Comparison of ENCODE assay signal across 9 cellular contexts in the genomic region with DNA sequence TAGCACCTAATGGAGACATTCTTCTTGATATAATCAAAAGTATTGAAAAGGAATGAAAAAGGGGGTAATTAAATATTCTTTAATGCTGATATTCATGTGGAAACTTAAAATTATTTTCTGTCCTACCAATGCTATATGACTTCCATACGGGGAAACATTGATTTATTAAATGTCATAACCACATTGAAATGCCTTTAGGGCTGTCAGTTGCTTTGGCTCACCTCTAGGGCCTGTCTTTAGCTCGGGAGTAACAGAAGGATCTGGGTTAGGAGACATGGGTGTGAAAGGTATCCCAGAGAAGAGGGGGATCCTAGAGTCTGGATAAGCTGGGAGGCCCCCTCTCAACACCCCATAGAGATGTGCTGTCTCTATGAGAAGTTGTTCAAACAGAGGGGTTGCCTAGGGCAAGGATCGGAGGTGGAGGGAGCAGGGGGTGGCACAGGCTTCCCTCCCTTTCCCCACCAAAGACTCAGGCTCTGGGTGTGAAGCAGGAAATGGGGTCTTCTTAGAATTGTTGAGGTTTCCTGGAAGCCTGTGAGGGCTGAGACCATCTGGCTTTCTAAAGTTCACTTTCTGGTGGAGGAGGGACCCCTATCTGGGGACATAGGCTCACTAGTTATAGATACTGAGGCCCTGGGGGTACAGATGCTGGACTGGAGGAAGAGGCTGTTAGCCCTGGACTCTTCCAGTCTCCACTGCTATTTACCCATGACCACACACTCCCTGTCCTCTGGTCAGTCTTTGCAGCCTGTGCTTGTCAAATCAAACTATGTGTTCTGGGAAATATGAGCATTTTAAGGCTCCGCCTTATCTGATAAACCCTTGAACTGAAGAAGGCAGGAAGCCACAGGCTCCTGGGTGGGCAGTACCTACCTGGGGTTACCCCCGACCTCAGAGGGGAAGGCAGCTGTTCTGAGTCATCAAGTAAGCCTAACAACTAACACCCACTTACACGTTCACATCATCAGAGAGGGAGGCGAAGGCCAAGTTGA. TPM values are rescaled to one million over a fixed set of nuclear protein-coding genes. Genes with fewer than 3 reads are reported as not detected.
A peak's percentile ranks its signal among the peaks of the same experiment; 100 is the strongest.
DNase-seq lines count a peak whose midpoint lies in the region; ATAC-seq and TF ChIP-seq lines count a peak whose summit lies in the region.
"Had no signal": no experiment of that assay in that cellular context is flagged by ENCODE, and none has a peak within 500 bp of the region (broad histone marks: within the 10 kb centered on the region; RNA-seq: fewer than 3 reads in every experiment).

No MANE protein-coding gene starts in this region.

- CTCF ChIA-PET in PC-9 (lab: Charles Lee), result no interaction called here

- TF ChIP-seq POLR2A in spleen (IDR thresholded peaks at IDR 0.05), result no peak

- H3K4me3 ChIP-seq in ACC112 (ENCODE audit: low read depth, low read length) (no peak overlapping the region), PC-9 (no peak overlapping the region), spleen (no peak overlapping the region)

- peaks cover 18% of the 10 kb centered on the region; the same call in 1 of the 2 replicates for H3F3A ChIP-seq in PC-9 (ENCODE audit: insufficient read depth, low read depth)

- H3K9me2 ChIP-seq in PC-9 (ENCODE audit: insufficient read depth), result no peaks in the 10 kb centered on the region

- no peaks in the 10 kb centered on the region for H4K20me1 ChIP-seq in PC-9 (ENCODE audit: insufficient read depth)

- intact Hi-C loops in PC-9 (cut with micrococcal nuclease; ENCODE audit: unreplicated experiment) (no loop called here), spleen (cut with DNase I; ENCODE audit: low total_unique reads) (no loop called here)

- H3K36me3 ChIP-seq in ACC112 (ENCODE audit: insufficient read depth, low read length) (no peaks in the 10 kb centered on the region), PC-9 (ENCODE audit: low read depth) (no peaks in the 10 kb centered on the region), spleen (no peaks in the 10 kb centered on the region)

- H2AFZ ChIP-seq in ACC112 (ENCODE audit: low read length, unreplicated experiment) (peak overlapping the region; percentile 28), PC-9 (no peak overlapping the region)

- peak; percentile 67 for ATAC-seq in GM21528 (IDR thresholded peaks at IDR 0.05; ENCODE audit: low FRiP score, unreplicated experiment)
- ATAC-seq in HG03139 (IDR thresholded peaks at IDR 0.05; ENCODE audit: unreplicated experiment), result no peak

- peak overlapping the region; percentile 47 for H3K4me2 ChIP-seq in PC-9

- DNase-seq in PC-9 (peak; percentile 36 to 69), spleen (no peak), NCI-H526 (lab: John Stamatoyannopoulos, UW) (no peak)
- DNase-seq in activated gamma-delta T cell treated with anti-CD3 and anti-CD28 coated beads, Interleukin-2, amount 50 U/mL, for 16 hours (ENCODE audit: low read depth), result peak; percentile 77
- DNase-seq in stimulated activated CD4-positive, alpha-beta T cell treated with anti-CD3 and anti-CD28 coated beads, Interleukin-12 subunit alpha, Interleukin-12 subunit beta, amount 100 ng/mL, for 24 hours (ENCODE audit: low read depth in 2 of 2), result peak; percentile 45 to 50

- POLR2A ChIA-PET in PC-9 (lab: Charles Lee; ENCODE audit: unreplicated experiment), result no interaction called here

- H3K27me3 ChIP-seq in ACC112 (ENCODE audit: insufficient read depth, low read length) (no peaks in the 10 kb centered on the region), PC-9 (ENCODE audit: insufficient read depth, low read depth) (no peaks in the 10 kb centered on the region), spleen (replicated peaks in 1 of 7) (no peaks in the 10 kb centered on the region)

- TF ChIP-seq CTCF in PC-9 (conservative IDR thresholded peaks at IDR 0.05) (no peak), spleen (IDR thresholded peaks at IDR 0.05 in 8 of 11, conservative IDR thresholded peaks at IDR 0.05 in 3 of 11) (no peak)

- WGBS in spleen, 5 donors, result 29 to 41% (median 30%) methylated on average over 7 of the region's 7 CpGs

- no TSS peak for BruUV-seq in PC-9 (replicated peaks; lab: Mats Ljungman, UMichigan)

- H3K27ac ChIP-seq in ACC112 (ENCODE audit: low read depth, low read length) (peak overlapping the region; percentile 79; the same call in 1 of the 2 replicates), PC-9 (peak overlapping the region; percentile 43), spleen (peak overlapping the region in 4 of 8 donors; percentile 14 to 65 (median 42))
- H3K27ac ChIP-seq: C4-2B had no signal

- H3K9me3 ChIP-seq in PC-9 (ENCODE audit: insufficient read depth, low read depth) (no peaks in the 10 kb centered on the region), spleen (no peaks in the 10 kb centered on the region)

- no peaks in the 10 kb centered on the region for H3K79me2 ChIP-seq in ACC112 (ENCODE audit: control insufficient read depth, insufficient read depth, low read length, unreplicated experiment)
- H3K79me2 ChIP-seq in PC-9 (ENCODE audit: low read depth), result no peaks in the 10 kb centered on the region

- H3K4me1 ChIP-seq in ACC112 (ENCODE audit: control insufficient read depth, insufficient read depth, low read length, unreplicated experiment), result peaks cover 67% of the 10 kb centered on the region
- peaks cover 58% of the 10 kb centered on the region for H3K4me1 ChIP-seq in PC-9 (replicated peaks; ENCODE audit: insufficient read depth)
- peaks cover 0 to 48% (median 9%) of the 10 kb centered on the region in 6 donors for H3K4me1 ChIP-seq in spleen

RNA-seq across cellular contexts. Expression of a gene that starts 55.8 kb away (rescaled TPM):
- 30.7 and 42.2 TPM in 2 replicates for total RNA-seq in PC-9 (2021)
- total RNA-seq in spleen, result 10 to 100 TPM; 28.8 to 45.8 (median 42.0) TPM
- polyA plus RNA-seq in spleen, result 10 to 100 TPM; 23.7 to 31.2 (median 27.9) TPM

Comparison
In these comparisons a context has a peak if more than half of its experiments do, and no peak if none do; other contexts are left out.
1. DNase-seq: peak in PC-9 (2 of 2), activated gamma-delta T cell treated with anti-CD3 and anti-CD28 coated beads, Interleukin-2, amount 50 U/mL, for 16 hours (single experiment) and stimulated activated CD4-positive, alpha-beta T cell treated with anti-CD3 and anti-CD28 coated beads, Interleukin-12 subunit alpha, Interleukin-12 subunit beta, amount 100 ng/mL, for 24 hours (2 of 2); none in spleen (single experiment) and NCI-H526 (0 of 2).